Comparison of ENCODE assay signal across 19 cellular contexts in genomic region chr7:30427296-30428080, GRCh38. TPM values are rescaled to one million over a fixed set of nuclear protein-coding genes. Genes with fewer than 3 reads are reported as not detected.
DNase-seq lines count a peak whose midpoint lies in the region; ATAC-seq lines count a peak whose summit lies in the region.
"Had no signal": no experiment of that assay in that cellular context is flagged by ENCODE, and none has a peak within 500 bp of the region (broad histone marks: within the 10 kb centered on the region; RNA-seq: fewer than 3 reads in every experiment).

No MANE protein-coding gene starts in this region.

- no peak overlapping the region for H3K4me3 Mint-ChIP-seq in activated CD4-positive, alpha-beta T cell treated with anti-CD3 and anti-CD28 coated beads, Interleukin-2, amount 10 ng/mL, durations not matched to agents 24 days and 14 days
- H3K4me3 Mint-ChIP-seq: T-helper 2 cell treated with Interferon-gamma antibody and Interleukin-4, amounts not matched to agents 5 μg/mL and 100 μg/mL, for 36 hours had no signal

- peaks cover 28 to 85% (median 52%) of the 10 kb centered on the region in 11 experiments for H3K36me3 ChIP-seq in BLaER1 treated with 17β-estradiol and CSF1 and Interleukin-3, amounts not matched to agents 10 nM and 100 nM

- no peaks in the 10 kb centered on the region for H3K9me3 Mint-ChIP-seq in activated CD4-positive, alpha-beta T cell treated with anti-CD3 and anti-CD28 coated beads, Interleukin-2, amount 10 ng/mL, durations not matched to agents 24 days and 14 days
- H3K9me3 Mint-ChIP-seq: activated T-helper 2 cell treated with anti-CD3 and anti-CD28 coated beads, Interferon-gamma antibody, Interleukin-2, Interleukin-4, amounts not matched to agents 10 μg/mL and 5 μg/mL and 100 μg/mL, durations not matched to agents 14 hours and 24 hours and 36 hours; T-helper 2 cell treated with Interferon-gamma antibody and Interleukin-4, amounts not matched to agents 5 μg/mL and 100 μg/mL, for 36 hours had no signal

- peak overlapping the region in 10 of 11 experiments; percentile 13 to 92 (median 51); a peak in 15 of 22 replicates for H3K4me2 ChIP-seq in BLaER1 treated with 17β-estradiol and CSF1 and Interleukin-3, amounts not matched to agents 10 nM and 100 nM

- H3K27me3 Mint-ChIP-seq in activated CD4-positive, alpha-beta T cell treated with anti-CD3 and anti-CD28 coated beads, Interleukin-2, amount 10 ng/mL, durations not matched to agents 24 days and 14 days = no peaks in the 10 kb centered on the region
- H3K27me3 Mint-ChIP-seq: progenitor cell of endocrine pancreas had no signal

- ATAC-seq in right cardiac atrium = peak; percentile 24 to 34
- ATAC-seq: activated CD4-positive, CD25-positive, alpha-beta regulatory T cell treated with anti-CD3 and anti-CD28 coated beads, Interleukin-2, amount 50 U/mL, for 24 hours had no signal

- peak; percentile 56 for DNase-seq in MV-4-11 (lab: John Stamatoyannopoulos, UW)
- DNase-seq in right cardiac atrium = no peak
- DNase-seq in pons (ENCODE audit: low spot score) = peak; percentile 66
- no peak for DNase-seq in activated naive CD4-positive, alpha-beta T cell treated with anti-CD3 and anti-CD28 coated beads, Interleukin-2, amount 50 U/mL, for 16 hours
- DNase-seq in activated gamma-delta T cell (lab: John Stamatoyannopoulos, UW) = no peak
- no peak for DNase-seq in activated CD4-positive, alpha-beta T cell treated with anti-CD3 and anti-CD28 coated beads, Interleukin-2, amount 10 ng/mL, durations not matched to agents 24 days and 14 days
- no peak for DNase-seq in UCSD-AML1 (lab: John Stamatoyannopoulos, UW; ENCODE audit: unreplicated experiment)
- DNase-seq: effector memory CD4-positive, alpha-beta T cell; kidney glomerular epithelial cell; NCI-H1930; NCI-H446; SHP77 treated with DMSO at 0.1 percent for 48 hours; stimulated activated CD4-positive, alpha-beta T cell treated with anti-CD3 and anti-CD28 coated beads, Interleukin-15, amount 100 ng/mL, for 24 hours; stomach had no signal

- no peaks in the 10 kb centered on the region for H3K27me3 ChIP-seq in BLaER1 treated with 17β-estradiol and CSF1 and Interleukin-3, amounts not matched to agents 10 nM and 100 nM
- H3K27me3 ChIP-seq in right cardiac atrium (ENCODE audit: control insufficient read depth, insufficient read depth) = no peaks in the 10 kb centered on the region
- H3K27me3 ChIP-seq: stomach had no signal

- peaks cover 48 to 83% (median 58%) of the 10 kb centered on the region in 10 experiments for H3K4me1 ChIP-seq in BLaER1 treated with 17β-estradiol and CSF1 and Interleukin-3, amounts not matched to agents 10 nM and 100 nM
- peaks cover 8% of the 10 kb centered on the region for H3K4me1 ChIP-seq in right cardiac atrium (ENCODE audit: control insufficient read depth, insufficient read depth, low read length)

- peak overlapping the region in 2 of 11 experiments; percentile 38 to 48; a peak in 3 of 22 replicates for H3K27ac ChIP-seq in BLaER1 treated with 17β-estradiol and CSF1 and Interleukin-3, amounts not matched to agents 10 nM and 100 nM
- H3K27ac ChIP-seq in right cardiac atrium (ENCODE audit: low read length) = no peak overlapping the region
- H3K27ac ChIP-seq: stomach had no signal

- H3K36me3 Mint-ChIP-seq in activated CD4-positive, alpha-beta T cell treated with anti-CD3 and anti-CD28 coated beads, Interleukin-2, amount 10 ng/mL, durations not matched to agents 24 days and 14 days (ENCODE audit: low read depth) = peaks cover 43% of the 10 kb centered on the region

- peak overlapping the region in 1 of 11 experiments; percentile 35; a peak in 1 of 22 replicates for H3K9ac ChIP-seq in BLaER1 treated with 17β-estradiol and CSF1 and Interleukin-3, amounts not matched to agents 10 nM and 100 nM

- no peak overlapping the region for H3K27ac Mint-ChIP-seq in activated CD4-positive, alpha-beta T cell treated with anti-CD3 and anti-CD28 coated beads, Interleukin-2, amount 10 ng/mL, durations not matched to agents 24 days and 14 days
- H3K27ac Mint-ChIP-seq: activated T-helper 2 cell treated with anti-CD3 and anti-CD28 coated beads, Interferon-gamma antibody, Interleukin-2, Interleukin-4, amounts not matched to agents 10 μg/mL and 5 μg/mL and 100 μg/mL, durations not matched to agents 14 hours and 24 hours and 36 hours; progenitor cell of endocrine pancreas had no signal

- intact Hi-C loops in right cardiac atrium (cut with DNase I) = loop anchor here in 1 of 4 donors (10.0 kb wide), 1 partner anchor 153 kb away; no protein-coding TSS in a partner anchor
- intact Hi-C loops in activated CD4-positive, alpha-beta T cell treated with anti-CD3 and anti-CD28 coated beads, Interleukin-2, amount 10 ng/mL, durations not matched to agents 24 days and 14 days (cut with micrococcal nuclease) = no loop called here

- H3K4me3 ChIP-seq in BLaER1 treated with 17β-estradiol and CSF1 and Interleukin-3, amounts not matched to agents 10 nM and 100 nM = no peak overlapping the region
- no peak overlapping the region for H3K4me3 ChIP-seq in right cardiac atrium (ENCODE audit: low read length)
- H3K4me3 ChIP-seq: stomach had no signal

- H3K9me3 ChIP-seq in BLaER1 treated with 17β-estradiol and CSF1 and Interleukin-3, amounts not matched to agents 10 nM and 100 nM (replicated peaks in 1 of 11) = peaks cover 0 to 29% (median 25%) of the 10 kb centered on the region in 11 experiments; a peak in 17 of 22 replicates
- no peaks in the 10 kb centered on the region for H3K9me3 ChIP-seq in right cardiac atrium (ENCODE audit: control insufficient read depth, low read length)
- H3K9me3 ChIP-seq: stomach had no signal

- WGBS in right cardiac atrium = 81% methylated on average over 6 of the region's 6 CpGs

- H4K20me1 ChIP-seq in BLaER1 treated with 17β-estradiol and CSF1 and Interleukin-3, amounts not matched to agents 10 nM and 100 nM = no peaks in the 10 kb centered on the region

- H3K4me1 Mint-ChIP-seq in activated CD4-positive, alpha-beta T cell treated with anti-CD3 and anti-CD28 coated beads, Interleukin-2, amount 10 ng/mL, durations not matched to agents 24 days and 14 days = peaks cover 3% of the 10 kb centered on the region

RNA-seq across cellular contexts. Expression of gene NOD1, which starts 51.1 kb away (rescaled TPM):
- total RNA-seq in right cardiac atrium = 10 to 100 TPM; 11.5 to 15.5 (median 12.2) TPM
- 8.6 TPM for polyA plus RNA-seq in right cardiac atrium
- total RNA-seq in activated CD4-positive, alpha-beta T cell treated with anti-CD3 and anti-CD28 coated beads, Interleukin-2, amount 10 ng/mL, durations not matched to agents 24 days and 14 days = 11.6 and 12.9 TPM in 2 replicates

Comparison
In these comparisons a context has a peak if more than half of its experiments do, and no peak if none do; other contexts are left out.
1. DNase-seq: peak in MV-4-11 (single experiment) and pons (single experiment); none in right cardiac atrium (0 of 3), activated naive CD4-positive, alpha-beta T cell treated with anti-CD3 and anti-CD28 coated beads, Interleukin-2, amount 50 U/mL, for 16 hours (single experiment), activated gamma-delta T cell (single experiment), activated CD4-positive, alpha-beta T cell treated with anti-CD3 and anti-CD28 coated beads, Interleukin-2, amount 10 ng/mL, durations not matched to agents 24 days and 14 days (single experiment) and UCSD-AML1 (single experiment).